Comparison of ENCODE assay signal across 15 cellular contexts in genomic region chr20:23143986-23144695, GRCh38. TPM values are rescaled to one million over a fixed set of nuclear protein-coding genes. Genes with fewer than 3 reads are reported as not detected.
A peak's percentile ranks its signal among the peaks of the same experiment; 100 is the strongest.
DNase-seq lines count a peak whose midpoint lies in the region; ATAC-seq, FAIRE-seq and TF ChIP-seq lines count a peak whose summit lies in the region.
"Had no signal": no experiment of that assay in that cellular context is flagged by ENCODE, and none has a peak within 500 bp of the region (broad histone marks: within the 10 kb centered on the region; RNA-seq: fewer than 3 reads in every experiment).

No MANE protein-coding gene starts in this region.

- no peak overlapping the region for H3K27ac Mint-ChIP-seq in activated naive CD4-positive, alpha-beta T cell treated with anti-CD3 and anti-CD28 coated beads, Interleukin-2, amount 10 ng/mL, durations not matched to agents 7 days and 5 days
- H3K27ac Mint-ChIP-seq in stimulated activated naive B cell treated with anti-CD40 and anti-IgM and Interleukin-4, amounts not matched to agents 10 μg/mL and 1 μg/mL and 100 μg/mL, for 72 hours = no peak overlapping the region
- H3K27ac Mint-ChIP-seq: WTC11 had no signal

- peaks cover 13% of the 10 kb centered on the region for H3K79me2 ChIP-seq in K562 (ENCODE audit: control insufficient read depth, insufficient read depth, low read length)

- 0 out of 2 replicates have a peak overlapping the region, but pooled peaks have one; percentile 8 for H2AFZ ChIP-seq in K562 (ENCODE audit: low read depth, low read length)
- H2AFZ ChIP-seq in mesenchymal stem cell (ENCODE audit: low read depth, low read length) = no peak overlapping the region

- WGBS in K562 (ENCODE audit: insufficient coverage, low coverage, missing lambda C conversion rate) = 94% methylated on average over 3 of the region's 8 CpGs
- WGBS in mesenchymal stem cell = 96% methylated on average over 5 of the region's 8 CpGs

- TF ChIP-seq POLR2A in K562 (conservative IDR thresholded peaks at IDR 0.05) = no peak
- no peak for TF ChIP-seq POLR2A in GM18505 (IDR thresholded peaks at IDR 0.05; ENCODE audit: borderline replicate concordance, extremely low read depth, insufficient read depth, insufficient read length)

- no peaks in the 10 kb centered on the region for H3K9me1 ChIP-seq in K562 (ENCODE audit: control insufficient read depth, insufficient read depth, low read length)

- no peak for TF ChIP-seq RAD21 in K562 (CRISPR knock-in tag; conservative IDR thresholded peaks at IDR 0.05 in 1 of 2, IDR thresholded peaks at IDR 0.05 in 1 of 2)

- H3K27me3 ChIP-seq in K562 (ENCODE audit: control insufficient read depth in 2 of 2, insufficient read depth in 2 of 2, low read length in 2 of 2) (no peaks in the 10 kb centered on the region), mesenchymal stem cell (ENCODE audit: control insufficient read depth in 1 of 2, insufficient read depth in 1 of 2, low read length in 2 of 2) (no peaks in the 10 kb centered on the region), H7 (ENCODE audit: control insufficient read depth, insufficient read depth, low read length) (no peaks in the 10 kb centered on the region)
- H3K27me3 ChIP-seq: Peyer's patch had no signal

- peak overlapping the region in 1 of 2 experiments; percentile 28 for H3K23ac ChIP-seq in mesenchymal stem cell (ENCODE audit: low read length in 2 of 2)

- H3K18ac ChIP-seq in mesenchymal stem cell (ENCODE audit: low read depth in 1 of 2, low read length in 2 of 2) = peak overlapping the region; percentile 4 to 5

- H3K9ac ChIP-seq in K562 (ENCODE audit: insufficient read depth in 1 of 2, low read depth in 2 of 2, low read length in 2 of 2) (peak overlapping the region in 1 of 2 experiments; percentile 68; a peak in 2 of 4 replicates), mesenchymal stem cell (ENCODE audit: low read length) (peak overlapping the region; percentile 61)

- in situ Hi-C loops in K562 (cut with MboI) = no loop called here

- H3K4me3 Mint-ChIP-seq in activated naive CD4-positive, alpha-beta T cell treated with anti-CD3 and anti-CD28 coated beads, Interleukin-2, amount 10 ng/mL, durations not matched to agents 7 days and 5 days = no peak overlapping the region
- H3K4me3 Mint-ChIP-seq in stimulated activated naive B cell treated with anti-CD40 and anti-IgM and Interleukin-4, amounts not matched to agents 10 μg/mL and 1 μg/mL and 100 μg/mL, for 72 hours = no peak overlapping the region
- H3K4me3 Mint-ChIP-seq: central memory CD8-positive, alpha-beta T cell; WTC11 had no signal

- H3K9me3 ChIP-seq in K562 (replicated peaks; ENCODE audit: control insufficient read depth, insufficient read depth, low read depth, low read length) (no peaks in the 10 kb centered on the region), mesenchymal stem cell (ENCODE audit: control insufficient read depth, low read length) (no peaks in the 10 kb centered on the region)
- H3K9me3 ChIP-seq: Peyer's patch had no signal

- BruUV-seq in K562 (replicated peaks; lab: Mats Ljungman, UMichigan) = no TSS peak

- TF ChIP-seq CTCF in K562 (IDR thresholded peaks at IDR 0.05 in 2 of 3, conservative IDR thresholded peaks at IDR 0.05 in 1 of 3; ENCODE audit: insufficient read depth in 2 of 3, low read depth in 1 of 3, low read length in 3 of 3) = no peak

- no peak for TF ChIP-seq EP300 in K562 (IDR thresholded peaks at IDR 0.05; ENCODE audit: low read length)

- H4K8ac ChIP-seq in mesenchymal stem cell (ENCODE audit: low read length) = peak overlapping the region; percentile 93

- no peak for FAIRE-seq in K562 (lab: Jason Lieb, UNC)

- peak; percentile 1 for DNase-seq in activated naive CD4-positive, alpha-beta T cell treated with anti-CD3 and anti-CD28 coated beads, Interleukin-2, amount 10 ng/mL, durations not matched to agents 7 days and 5 days
- no peak for DNase-seq in activated naive CD4-positive, alpha-beta T cell (lab: John Stamatoyannopoulos, UW)
- no peak for DNase-seq in K562 (ENCODE audit: extremely low read depth in 1 of 4, low spot score in 3 of 4)
- DNase-seq in mesenchymal stem cell = no peak
- DNase-seq in stimulated activated naive B cell treated with anti-CD40 and anti-IgM and Interleukin-4, amounts not matched to agents 10 μg/mL and 1 μg/mL and 100 μg/mL, for 72 hours = no peak
- no peak for DNase-seq in H7
- DNase-seq: COR-L47, GDM1, MV-4-11, NCI-H2081 treated with DMSO at 0.1 percent for 48 hours had no signal

- H3K4ac ChIP-seq in mesenchymal stem cell (ENCODE audit: low read depth in 1 of 2, low read length in 2 of 2) = peak overlapping the region; percentile 63 to 82

- POLR2A ChIA-PET in K562 (lab: Yijun Ruan, JAX) = interaction anchor here (0.8 to 5.9 kb wide), 3 partner anchors 7 to 93 kb away, joined by 3 to 35 read pairs (median 3); no protein-coding TSS in a partner anchor

- H2BK15ac ChIP-seq in mesenchymal stem cell (ENCODE audit: low read depth, poor library complexity, severe bottlenecking) = peak overlapping the region; percentile 89

- no peaks in the 10 kb centered on the region for H3K36me3 ChIP-seq in K562 (ENCODE audit: control insufficient read depth, insufficient read depth, low read length)
- no peaks in the 10 kb centered on the region for H3K36me3 ChIP-seq in mesenchymal stem cell (ENCODE audit: control insufficient read depth in 1 of 2, insufficient read depth in 2 of 2, low read depth in 1 of 2, low read length in 2 of 2)
- no peaks in the 10 kb centered on the region for H3K36me3 ChIP-seq in H7 (replicated peaks; ENCODE audit: control insufficient read depth, insufficient read depth, low read length)
- H3K36me3 ChIP-seq: Peyer's patch had no signal

- H3K4me3 ChIP-seq in K562 (no peak overlapping the region), mesenchymal stem cell (ENCODE audit: insufficient read depth in 1 of 2, low read depth in 1 of 2, low read length in 2 of 2) (no peak overlapping the region), H7 (ENCODE audit: insufficient read depth, low read depth, low read length) (no peak overlapping the region)
- H3K4me3 ChIP-seq: Peyer's patch had no signal

- intact Hi-C loops in K562 (cut with micrococcal nuclease) = no loop called here

- H4K20me1 ChIP-seq in K562 (replicated peaks; ENCODE audit: control insufficient read depth, insufficient read depth, low read length) = no peaks in the 10 kb centered on the region

- peak overlapping the region; percentile 86 for H4K91ac ChIP-seq in mesenchymal stem cell (ENCODE audit: low read length)

- H2AK5ac ChIP-seq in mesenchymal stem cell (ENCODE audit: low read length, severe bottlenecking) = no peak overlapping the region

- H2BK5ac ChIP-seq in mesenchymal stem cell (ENCODE audit: low read depth, low read length, poor library complexity, severe bottlenecking) = no peak overlapping the region

- CTCF ChIA-PET in activated naive CD4-positive, alpha-beta T cell treated with anti-CD3 and anti-CD28 coated beads, Interleukin-2, amount 10 ng/mL, durations not matched to agents 7 days and 5 days (lab: Charles Lee) = interaction anchor here (1.0 to 1.8 kb wide), 2 partner anchors 9 to 91 kb away, joined by 3 to 5 read pairs; no protein-coding TSS in a partner anchor
- CTCF ChIA-PET in K562 (lab: Yijun Ruan, JAX; ENCODE audit: low intra/inter-chr PET ratio) = no interaction called here

- peak overlapping the region; percentile 86 to 98 for H2BK12ac ChIP-seq in mesenchymal stem cell (ENCODE audit: low read length in 2 of 2)

- H3K79me1 ChIP-seq in mesenchymal stem cell (replicated peaks; ENCODE audit: low read length, poor library complexity, severe bottlenecking) = no peaks in the 10 kb centered on the region

- H3K36me3 Mint-ChIP-seq in activated naive CD4-positive, alpha-beta T cell treated with anti-CD3 and anti-CD28 coated beads, Interleukin-2, amount 10 ng/mL, durations not matched to agents 7 days and 5 days = no peaks in the 10 kb centered on the region
- no peaks in the 10 kb centered on the region for H3K36me3 Mint-ChIP-seq in stimulated activated naive B cell treated with anti-CD40 and anti-IgM and Interleukin-4, amounts not matched to agents 10 μg/mL and 1 μg/mL and 100 μg/mL, for 72 hours
- H3K36me3 Mint-ChIP-seq: WTC11 had no signal

- H2BK120ac ChIP-seq in mesenchymal stem cell (ENCODE audit: low read depth, low read length) = peak overlapping the region; percentile 66

- H3K14ac ChIP-seq in mesenchymal stem cell (ENCODE audit: low read length in 2 of 2) = no peak overlapping the region

- peaks cover 30% of the 10 kb centered on the region for H3K27me3 Mint-ChIP-seq in activated naive CD4-positive, alpha-beta T cell treated with anti-CD3 and anti-CD28 coated beads, Interleukin-2, amount 10 ng/mL, durations not matched to agents 7 days and 5 days
- H3K27me3 Mint-ChIP-seq in stimulated activated naive B cell treated with anti-CD40 and anti-IgM and Interleukin-4, amounts not matched to agents 10 μg/mL and 1 μg/mL and 100 μg/mL, for 72 hours = no peaks in the 10 kb centered on the region

- H3K4me2 ChIP-seq in K562 (ENCODE audit: insufficient read depth, low read length) (no peak overlapping the region), mesenchymal stem cell (ENCODE audit: low read length, poor library complexity, severe bottlenecking) (no peak overlapping the region)

- no peak overlapping the region for H3K27ac ChIP-seq in K562 (ENCODE audit: extremely low read depth, low read depth, low read length)
- no peak overlapping the region for H3K27ac ChIP-seq in mesenchymal stem cell (ENCODE audit: low read length, poor library complexity, severe bottlenecking)
- H3K27ac ChIP-seq: Peyer's patch had no signal

- H3K9me3 Mint-ChIP-seq in activated naive CD4-positive, alpha-beta T cell treated with anti-CD3 and anti-CD28 coated beads, Interleukin-2, amount 10 ng/mL, durations not matched to agents 7 days and 5 days = no peaks in the 10 kb centered on the region
- H3K9me3 Mint-ChIP-seq in stimulated activated naive B cell treated with anti-CD40 and anti-IgM and Interleukin-4, amounts not matched to agents 10 μg/mL and 1 μg/mL and 100 μg/mL, for 72 hours = no peaks in the 10 kb centered on the region
- H3K9me3 Mint-ChIP-seq: central memory CD8-positive, alpha-beta T cell had no signal

- H3K4me1 ChIP-seq in K562 (replicated peaks in 1 of 2; ENCODE audit: control insufficient read depth in 2 of 2, insufficient read depth in 2 of 2, low read length in 2 of 2) = peaks cover 52 to 91% of the 10 kb centered on the region in 2 experiments
- H3K4me1 ChIP-seq in mesenchymal stem cell (ENCODE audit: control insufficient read depth, insufficient read depth, low read depth, low read length) = peaks cover 28% of the 10 kb centered on the region

- ATAC-seq in K562 = no peak
- no peak for ATAC-seq in HG03571 (IDR thresholded peaks at IDR 0.05; ENCODE audit: unreplicated experiment)
- ATAC-seq in stimulated activated naive B cell treated with anti-CD40 and anti-IgM and Interleukin-4, amounts not matched to agents 10 μg/mL and 1 μg/mL and 100 μg/mL, for 72 hours (replicated peaks) = no peak
- ATAC-seq in GM18505 (IDR thresholded peaks at IDR 0.05; ENCODE audit: unreplicated experiment) = no peak
- ATAC-seq: WTC11 had no signal

- H3K4me1 Mint-ChIP-seq in activated naive CD4-positive, alpha-beta T cell treated with anti-CD3 and anti-CD28 coated beads, Interleukin-2, amount 10 ng/mL, durations not matched to agents 7 days and 5 days = peaks cover 46% of the 10 kb centered on the region
- peaks cover 8 to 13% of the 10 kb centered on the region in 2 donors for H3K4me1 Mint-ChIP-seq in stimulated activated naive B cell treated with anti-CD40 and anti-IgM and Interleukin-4, amounts not matched to agents 10 μg/mL and 1 μg/mL and 100 μg/mL, for 72 hours
- H3K4me1 Mint-ChIP-seq: WTC11 had no signal

RNA-seq across cellular contexts. Expression of gene CD93, which starts 58.0 kb away (rescaled TPM):
- 0.16 and 0.39 TPM in 2 replicates for total RNA-seq in K562 (2011; cell fraction: chromatin; rRNA removed; ENCODE audit: low replicate concordance)
- 0.26 and 0.33 TPM in 2 replicates for total RNA-seq in K562 (2011; cell fraction: nucleolus; rRNA removed)
- 0.44 and 0.61 TPM in 2 replicates for total RNA-seq in K562 (2011; cell fraction: nucleoplasm; rRNA removed)
- total RNA-seq in K562 (2014; rRNA removed) (0.05 and 0.12 TPM in 2 replicates), K562 (2014; rRNA removed; fragmentation: Illumina TruSeq; extraction: Trizol) (0.04 and 0.10 TPM in 2 replicates), K562 (2015; rRNA removed; fragmentation: Illumina TruSeq; extraction: Trizol) (0.04 TPM in 2 replicates), K562 (2021) (0.20 and 0.25 TPM in 2 replicates)
- polyA plus RNA-seq in K562 (2011; rRNA removed) (0.12 and 0.20 TPM in 2 replicates), K562 (2014; fragmentation: Illumina TruSeq; extraction: Trizol) (0.07 TPM in 2 replicates), K562 (2014; fragmentation: Nextera tagmentation; extraction: Ambion mirVana) (under 1 TPM; 0.03 TPM), K562 (2014; rRNA removed) (0.03 and 0.08 TPM in 2 replicates)
- polyA plus RNA-seq in K562 (2011; cell fraction: cytosol; rRNA removed) = 0.09 and 0.15 TPM in 2 replicates
- polyA plus RNA-seq in K562 (2011; cell fraction: nucleus; rRNA removed) = 0.17 and 0.21 TPM in 2 replicates
- polyA plus RNA-seq in K562 (2012) = 0.03 and 0.06 TPM in 2 replicates
- 0.21 and 0.42 TPM in 2 replicates for polyA minus RNA-seq in K562 (2011; rRNA and poly(A)+ RNA removed)
- 0.27 and 0.29 TPM in 2 replicates for polyA minus RNA-seq in K562 (2011; cell fraction: cytosol; rRNA and poly(A)+ RNA removed)
- polyA minus RNA-seq in K562 (2011; cell fraction: nucleus; rRNA and poly(A)+ RNA removed) = under 0.01 and 0.13 TPM in 2 replicates
- 0.01 TPM for polyA plus RNA-seq in mesenchymal stem cell (2013, experiment 1 of 2)
- 0.01 TPM for polyA plus RNA-seq in mesenchymal stem cell (2013, experiment 2 of 2)
- under 0.01 TPM in 1 of 2 replicates, not detected in the other for total RNA-seq in H7 (2014; rRNA removed; shearing (Covaris generic))
